Comparison of ENCODE assay signal across 1 cellular context in genomic region chr10:87973635-87974034, GRCh38.
TF ChIP-seq lines count a peak whose summit lies in the region.

No MANE protein-coding gene starts in this region.

TF ChIP-seq in IMR-90, 13 proteins besides CTCF, POLR2A, EP300 and RAD21 (continued from another document):
- no peak for TF ChIP-seq USF2 (IDR thresholded peaks at IDR 0.05; ENCODE audit: low read depth, low read length)
